ENCODE assay signal across 18 cellular contexts in genomic region chr6:144161970-144162369, GRCh38. TPM values are rescaled to one million over a fixed set of nuclear protein-coding genes. Genes with fewer than 3 reads are reported as not detected.
"Had no signal": no experiment of that assay in that cellular context is flagged by ENCODE, and none has a peak within 500 bp of the region (broad histone marks: within the 10 kb centered on the region; RNA-seq: fewer than 3 reads in every experiment).

No MANE protein-coding gene starts in this region.

- H3K9me3 Mint-ChIP-seq: activated CD4-positive, alpha-beta memory T cell treated with anti-CD3 and anti-CD28 coated beads for 36 hours; activated naive CD4-positive, alpha-beta T cell treated with anti-CD3 and anti-CD28 coated beads, Interleukin-2, amount 10 ng/mL, durations not matched to agents 7 days and 5 days; activated T-cell treated with anti-CD3 and anti-CD28 coated beads, Interleukin-2, amount 50 U/mL, for 24 hours; endodermal cell; T-cell; type B pancreatic cell had no signal

- H3K36me3 Mint-ChIP-seq: naive B cell, type B pancreatic cell had no signal

- H3K9me3 ChIP-seq: right atrium auricular region had no signal

- DNase-seq: activated CD4-positive, alpha-beta memory T cell treated with anti-CD3 and anti-CD28 coated beads for 36 hours; activated CD4-positive, alpha-beta T cell treated with anti-CD3 and anti-CD28 coated beads for 36 hours; activated naive CD4-positive, alpha-beta T cell treated with anti-CD3 and anti-CD28 coated beads, Interleukin-2, amount 10 ng/mL, durations not matched to agents 7 days and 5 days; activated T-cell treated with anti-CD3 and anti-CD28 coated beads, Interleukin-2, amount 50 U/mL, for 24 hours; endodermal cell; head of caudate nucleus; left cardiac atrium; naive B cell; nucleus accumbens; stimulated activated CD4-positive, alpha-beta T cell treated with anti-CD3 and anti-CD28 coated beads, Interleukin-15, amount 100 ng/mL, for 24 hours; stimulated activated CD4-positive, alpha-beta T cell treated with anti-CD3 and anti-CD28 coated beads, Interleukin-4, amount 100 ng/mL, for 1 hour; stimulated activated naive CD4-positive, alpha-beta T cell; T-cell; WERI-Rb-1 had no signal

- H3K27me3 Mint-ChIP-seq: activated CD4-positive, alpha-beta memory T cell treated with anti-CD3 and anti-CD28 coated beads for 36 hours; activated CD4-positive, alpha-beta T cell treated with anti-CD3 and anti-CD28 coated beads for 36 hours; activated naive CD4-positive, alpha-beta T cell treated with anti-CD3 and anti-CD28 coated beads, Interleukin-2, amount 10 ng/mL, durations not matched to agents 7 days and 5 days; activated T-cell treated with anti-CD3 and anti-CD28 coated beads, Interleukin-2, amount 50 U/mL, for 24 hours; naive B cell; progenitor cell of endocrine pancreas; T-cell; type B pancreatic cell had no signal

- H3K4me3 ChIP-seq: lung, right atrium auricular region had no signal

- H3K27ac Mint-ChIP-seq: activated CD4-positive, alpha-beta memory T cell treated with anti-CD3 and anti-CD28 coated beads for 36 hours; activated CD4-positive, alpha-beta T cell treated with anti-CD3 and anti-CD28 coated beads for 36 hours; activated T-cell treated with anti-CD3 and anti-CD28 coated beads, Interleukin-2, amount 50 U/mL, for 24 hours; endodermal cell; progenitor cell of endocrine pancreas; T-cell; type B pancreatic cell had no signal

- H3K27me3 ChIP-seq: right atrium auricular region had no signal

- ATAC-seq: activated CD4-positive, alpha-beta T cell treated with anti-CD3 and anti-CD28 coated beads for 36 hours; T-cell had no signal

- H3K4me3 Mint-ChIP-seq: activated CD4-positive, alpha-beta memory T cell treated with anti-CD3 and anti-CD28 coated beads for 36 hours; activated CD4-positive, alpha-beta T cell treated with anti-CD3 and anti-CD28 coated beads for 36 hours; activated naive CD4-positive, alpha-beta T cell treated with anti-CD3 and anti-CD28 coated beads, Interleukin-2, amount 10 ng/mL, durations not matched to agents 7 days and 5 days; activated T-cell treated with anti-CD3 and anti-CD28 coated beads, Interleukin-2, amount 50 U/mL, for 24 hours; endodermal cell; T-cell; type B pancreatic cell had no signal

- H3K27ac ChIP-seq: right atrium auricular region, WERI-Rb-1 had no signal

- H3K36me3 ChIP-seq: right atrium auricular region, WERI-Rb-1 had no signal

RNA-seq across cellular contexts. Expression of gene STX11, which starts 11.7 kb away (rescaled TPM):
- total RNA-seq: progenitor cell of endocrine pancreas had no signal
